Comparison of ENCODE assay signal across 8 cellular contexts in the genomic region with DNA sequence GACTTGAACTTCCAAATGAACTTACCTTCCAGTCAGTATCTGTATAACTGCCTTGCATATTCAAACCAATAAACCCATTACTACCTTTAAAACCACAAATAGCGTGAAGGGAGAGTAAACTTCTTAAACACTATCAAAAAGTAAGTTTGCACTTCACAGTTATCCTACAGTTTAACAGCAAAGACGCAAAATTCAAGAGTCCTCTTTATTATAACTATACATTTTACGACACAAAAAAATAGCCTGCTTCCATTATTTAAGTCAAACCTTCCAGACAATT. TPM values are rescaled to one million over a fixed set of nuclear protein-coding genes. Genes with fewer than 3 reads are reported as not detected.
DNase-seq lines count a peak whose midpoint lies in the region; ATAC-seq, FAIRE-seq and TF ChIP-seq lines count a peak whose summit lies in the region.

No MANE protein-coding gene starts in this region.

- DNase-seq in A549 (ENCODE audit: low read depth in 1 of 2, low spot score in 1 of 2) (no peak), H4 (ENCODE audit: low spot score) (peak; percentile 10), kidney epithelial cell (ENCODE audit: low read depth) (no peak), SIG-M5 treated with dmso at 0.1 percent for 504 hours (lab: John Stamatoyannopoulos, UW; ENCODE audit: unreplicated experiment) (no peak), left lobe of liver (ENCODE audit: low spot score) (no peak), nucleus accumbens (lab: John Stamatoyannopoulos, UW) (no peak), gastrocnemius medialis (no peak)
- DNase-seq in activated T-helper 1 cell treated with anti-CD3 and anti-CD28 coated beads, Interleukin-12 subunit alpha, Interleukin-12 subunit beta, Interleukin-2, Interleukin-4 antibody, amounts not matched to agents 30 ng/mL and 10 ng/mL and 1 ng/mL, durations not matched to agents 14 hours and 24 hours and 36 hours (ENCODE audit: low spot score) = no peak

- peak overlapping the region; percentile 88 for H3K4me2 ChIP-seq in A549

- ATAC-seq in A549 (no peak), left lobe of liver (no peak), gastrocnemius medialis (no peak)

- no peak for TF ChIP-seq POLR2A in A549 (IDR thresholded peaks at IDR 0.05; ENCODE audit: low read length)
- no peak for TF ChIP-seq POLR2A in gastrocnemius medialis (IDR thresholded peaks at IDR 0.05)

- H3K27me3 ChIP-seq in kidney epithelial cell (ENCODE audit: control insufficient read depth, insufficient read depth, low read length) (no peaks in the 10 kb centered on the region), gastrocnemius medialis (no peaks in the 10 kb centered on the region)

- intact Hi-C loops in activated T-helper 1 cell treated with anti-CD3 and anti-CD28 coated beads, Interleukin-12 subunit alpha, Interleukin-12 subunit beta, Interleukin-2, Interleukin-4 antibody, amounts not matched to agents 30 ng/mL and 10 ng/mL and 1 ng/mL, durations not matched to agents 14 hours and 24 hours and 36 hours (cut with micrococcal nuclease) = loop anchor here (1.0 to 10.0 kb wide), 5 partner anchors 337 to 891 kb away; a partner anchor contains a TSS
- intact Hi-C loops in gastrocnemius medialis (cut with DNase I; ENCODE audit: low total_unique reads) = loop anchor here (5.0 to 10.0 kb wide), 3 partner anchors 154 to 697 kb away; a partner anchor contains a TSS

- H3K36me3 Mint-ChIP-seq in activated T-helper 1 cell treated with anti-CD3 and anti-CD28 coated beads, Interleukin-12 subunit alpha, Interleukin-12 subunit beta, Interleukin-2, Interleukin-4 antibody, amounts not matched to agents 30 ng/mL and 10 ng/mL and 1 ng/mL, durations not matched to agents 14 hours and 24 hours and 36 hours (ENCODE audit: low read depth) = peaks cover 5% of the 10 kb centered on the region

- H3K9me3 Mint-ChIP-seq in activated T-helper 1 cell treated with anti-CD3 and anti-CD28 coated beads, Interleukin-12 subunit alpha, Interleukin-12 subunit beta, Interleukin-2, Interleukin-4 antibody, amounts not matched to agents 30 ng/mL and 10 ng/mL and 1 ng/mL, durations not matched to agents 14 hours and 24 hours and 36 hours = no peaks in the 10 kb centered on the region

- no peak for FAIRE-seq in A549 (lab: Jason Lieb, UNC)

- H3K36me3 ChIP-seq in kidney epithelial cell (ENCODE audit: control insufficient read depth, insufficient read depth, low read length) (no peaks in the 10 kb centered on the region), gastrocnemius medialis (no peaks in the 10 kb centered on the region)

- POLR2A ChIA-PET in A549 (lab: Yijun Ruan, JAX) = no interaction called here

- CTCF ChIA-PET in A549 (lab: Yijun Ruan, JAX) = interaction anchor here (1.0 to 1.5 kb wide), 4 partner anchors 8 to 243 kb away, joined by 3 to 7 read pairs (median 4); no protein-coding TSS in a partner anchor

- H3K4me1 Mint-ChIP-seq in activated T-helper 1 cell treated with anti-CD3 and anti-CD28 coated beads, Interleukin-12 subunit alpha, Interleukin-12 subunit beta, Interleukin-2, Interleukin-4 antibody, amounts not matched to agents 30 ng/mL and 10 ng/mL and 1 ng/mL, durations not matched to agents 14 hours and 24 hours and 36 hours (ENCODE audit: low read depth) = peaks cover 45% of the 10 kb centered on the region

- TF ChIP-seq EP300 in A549 (IDR thresholded peaks at IDR 0.05) = no peak

- TF ChIP-seq CTCF in A549 (IDR thresholded peaks at IDR 0.05) = no peak
- TF ChIP-seq CTCF in kidney epithelial cell (IDR thresholded peaks at IDR 0.05; ENCODE audit: insufficient read depth, low read length, poor library complexity, severe bottlenecking) = no peak
- TF ChIP-seq CTCF in gastrocnemius medialis (IDR thresholded peaks at IDR 0.05 in 4 of 5, conservative IDR thresholded peaks at IDR 0.05 in 1 of 5) = no peak

- 8% methylated on average over 3 of the region's 3 CpGs for WGBS in A549 (ENCODE audit: missing lambda C conversion rate)

- peaks cover 44% of the 10 kb centered on the region for H3K4me1 ChIP-seq in A549
- H3K4me1 ChIP-seq in gastrocnemius medialis = peaks cover 16 to 22% of the 10 kb centered on the region in 2 donors

- H3K9me3 ChIP-seq in A549 (no peaks in the 10 kb centered on the region), gastrocnemius medialis (no peaks in the 10 kb centered on the region)

- peak overlapping the region; percentile 54 for H3K27ac Mint-ChIP-seq in activated T-helper 1 cell treated with anti-CD3 and anti-CD28 coated beads, Interleukin-12 subunit alpha, Interleukin-12 subunit beta, Interleukin-2, Interleukin-4 antibody, amounts not matched to agents 30 ng/mL and 10 ng/mL and 1 ng/mL, durations not matched to agents 14 hours and 24 hours and 36 hours

- H3K4me3 ChIP-seq in A549 (peak overlapping the region; percentile 81), kidney epithelial cell (ENCODE audit: low read depth, low read length) (peak overlapping the region; percentile 80), gastrocnemius medialis (peak overlapping the region in 1 of 4 donors; percentile 0)

- in situ Hi-C loops in gastrocnemius medialis (cut with MboI; ENCODE audit: low sequenced_read_pairs in 4 of 4) = no loop called here

- no peak for TF ChIP-seq RAD21 in A549 (conservative IDR thresholded peaks at IDR 0.05 in 1 of 2, IDR thresholded peaks at IDR 0.05 in 1 of 2)

- no peaks in the 10 kb centered on the region for H3K27me3 Mint-ChIP-seq in activated T-helper 1 cell treated with anti-CD3 and anti-CD28 coated beads, Interleukin-12 subunit alpha, Interleukin-12 subunit beta, Interleukin-2, Interleukin-4 antibody, amounts not matched to agents 30 ng/mL and 10 ng/mL and 1 ng/mL, durations not matched to agents 14 hours and 24 hours and 36 hours (ENCODE audit: insufficient read depth)

- peak overlapping the region; percentile 67 to 97 for H3K27ac ChIP-seq in A549
- no peak overlapping the region for H3K27ac ChIP-seq in gastrocnemius medialis

- peak overlapping the region; percentile 93 for H3K4me3 Mint-ChIP-seq in activated T-helper 1 cell treated with anti-CD3 and anti-CD28 coated beads, Interleukin-12 subunit alpha, Interleukin-12 subunit beta, Interleukin-2, Interleukin-4 antibody, amounts not matched to agents 30 ng/mL and 10 ng/mL and 1 ng/mL, durations not matched to agents 14 hours and 24 hours and 36 hours

TF ChIP-seq in A549, 52 proteins besides CTCF, POLR2A, EP300 and RAD21:
- TF ChIP-seq RCOR1 (IDR thresholded peaks at IDR 0.05; ENCODE audit: low read depth, low read length) (no peak), KDM5A (IDR thresholded peaks at IDR 0.05) (no peak), CHD4 (IDR thresholded peaks at IDR 0.05; ENCODE audit: borderline replicate concordance) (no peak), ZFP36 (IDR thresholded peaks at IDR 0.05; ENCODE audit: borderline replicate concordance, partially characterized antibody) (no peak)
- TF ChIP-seq, protein P1, sequence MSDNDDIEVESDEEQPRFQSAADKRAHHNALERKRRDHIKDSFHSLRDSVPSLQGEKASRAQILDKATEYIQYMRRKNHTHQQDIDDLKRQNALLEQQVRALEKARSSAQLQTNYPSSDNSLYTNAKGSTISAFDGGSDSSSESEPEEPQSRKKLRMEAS (IDR thresholded peaks at IDR 0.05) = no peak

RNA-seq across cellular contexts. Expression of a gene that starts 1.8 kb away (rescaled TPM):
- polyA plus RNA-seq in A549 (2011; rRNA removed) = 105 and 127 TPM in 2 replicates
- 15.0 and 23.1 TPM in 2 replicates for polyA plus RNA-seq in A549 (2012; cell fraction: cytosol; rRNA removed)
- polyA plus RNA-seq in A549 (2012; cell fraction: nucleus; rRNA removed) = 19.0 and 21.9 TPM in 2 replicates
- 40.0 to 55.7 TPM (median 49.9 TPM) in 3 replicates for polyA plus RNA-seq in A549 (2017; fragmentation: RNase III; extraction: RNeasy Plus Mini Kit Qiagen cat#74134 plus additional on column Dnase treatment)
- 210 and 235 TPM in 2 replicates for polyA minus RNA-seq in A549 (2011; rRNA and poly(A)+ RNA removed)
- 21.0 and 30.8 TPM in 2 replicates for total RNA-seq in H4 (2014; rRNA removed; shearing (Covaris generic))
- 101 TPM in 2 replicates for total RNA-seq in activated T-helper 1 cell treated with anti-CD3 and anti-CD28 coated beads, Interleukin-12 subunit alpha, Interleukin-12 subunit beta, Interleukin-2, Interleukin-4 antibody, amounts not matched to agents 30 ng/mL and 10 ng/mL and 1 ng/mL, durations not matched to agents 14 hours and 24 hours and 36 hours
- total RNA-seq in kidney epithelial cell = 79.8 and 86.0 TPM in 2 replicates
- 18.7 TPM for total RNA-seq in left lobe of liver
- 10 to 100 TPM in 3 of 4 donors, 1 to 10 TPM in 1; 9.9 to 54.7 (median 18.7) TPM for total RNA-seq in gastrocnemius medialis

RNA-seq across cellular contexts. Expression of a gene that starts 48.3 kb away (rescaled TPM):
- polyA plus RNA-seq in A549 (2011; rRNA removed) (45.3 and 47.7 TPM in 2 replicates), A549 (2017; fragmentation: RNase III; extraction: RNeasy Plus Mini Kit Qiagen cat#74134 plus additional on column Dnase treatment) (43.1 to 47.6 TPM (median 47.4 TPM) in 3 replicates)
- polyA plus RNA-seq in A549 (2012; cell fraction: cytosol; rRNA removed) = 12.1 and 13.3 TPM in 2 replicates
- 4.7 and 5.3 TPM in 2 replicates for polyA plus RNA-seq in A549 (2012; cell fraction: nucleus; rRNA removed)
- 26.5 and 28.9 TPM in 2 replicates for polyA minus RNA-seq in A549 (2011; rRNA and poly(A)+ RNA removed)
- 37.2 and 45.6 TPM in 2 replicates for total RNA-seq in H4 (2014; rRNA removed; shearing (Covaris generic))
- 13.0 and 13.2 TPM in 2 replicates for total RNA-seq in activated T-helper 1 cell treated with anti-CD3 and anti-CD28 coated beads, Interleukin-12 subunit alpha, Interleukin-12 subunit beta, Interleukin-2, Interleukin-4 antibody, amounts not matched to agents 30 ng/mL and 10 ng/mL and 1 ng/mL, durations not matched to agents 14 hours and 24 hours and 36 hours
- total RNA-seq in kidney epithelial cell (11.2 and 15.2 TPM in 2 replicates), left lobe of liver (83.8 TPM), gastrocnemius medialis (100 to 1,000 TPM in 1 of 4 donors, 10 to 100 TPM in 3; 68.9 to 106 (median 93.5) TPM)

Comparison
In these comparisons a context has a peak if more than half of its experiments do, and no peak if none do; other contexts are left out.
1. H3K27ac ChIP-seq: peak in A549 (2 of 2); none in gastrocnemius medialis (0 of 4).